ENCODE assay signal across 8 cellular contexts in genomic region chr17:28041844-28042656, GRCh38. TPM values are rescaled to one million over a fixed set of nuclear protein-coding genes. Genes with fewer than 3 reads are reported as not detected.
A peak's percentile ranks its signal among the peaks of the same experiment; 100 is the strongest.
DNase-seq lines count a peak whose midpoint lies in the region; ATAC-seq, FAIRE-seq and TF ChIP-seq lines count a peak whose summit lies in the region.

No MANE protein-coding gene starts in this region.

- no peak for DNase-seq in activated CD4-positive, CD25-positive, alpha-beta regulatory T cell treated with anti-CD3 and anti-CD28 coated beads, Interleukin-2, amount 50 U/mL, for 72 hours
- DNase-seq in HL-60 (ENCODE audit: low read depth in 1 of 2, low spot score in 1 of 2): peak in 1 of 2 experiments; percentile 6
- no peak for DNase-seq in body of pancreas
- no peak for DNase-seq in HepG2 (ENCODE audit: low spot score)
- no peak for DNase-seq in tibial nerve (ENCODE audit: low spot score in 2 of 2)
- DNase-seq in stimulated activated CD8-positive, alpha-beta memory T cell treated with anti-CD3 and anti-CD28 coated beads, Interleukin-4, amount 100 ng/mL, for 48 hours: no peak

- CTCF ChIA-PET in HepG2 (lab: Yijun Ruan, JAX; ENCODE audit: low intra/inter-chr PET ratio, low total read pairs): no interaction called here

- H3K79me2 ChIP-seq in HepG2 (ENCODE audit: insufficient read depth, low read length): peaks cover 41% of the 10 kb centered on the region

- peak overlapping the region; percentile 83 for H3K9ac ChIP-seq in HepG2 (ENCODE audit: insufficient read depth, low read depth, low read length)

- H3K27me3 ChIP-seq in HL-60 (ENCODE audit: insufficient read depth, poor library complexity, severe bottlenecking) (no peaks in the 10 kb centered on the region), body of pancreas (no peaks in the 10 kb centered on the region), HepG2 (ENCODE audit: control insufficient read depth in 1 of 2, insufficient read depth in 2 of 2, low read length in 2 of 2) (no peaks in the 10 kb centered on the region), tibial nerve (no peaks in the 10 kb centered on the region)

- no TSS peak for BruUV-seq in HepG2 (replicated peaks; lab: Mats Ljungman, UMichigan)

- intact Hi-C loops in body of pancreas (cut with DNase I) (no loop called here), HepG2 (cut with micrococcal nuclease; ENCODE audit: unreplicated experiment) (no loop called here)

- H4K20me1 ChIP-seq in HepG2 (ENCODE audit: insufficient read depth, low read length): no peaks in the 10 kb centered on the region

- in situ Hi-C loops in HepG2 (cut with HindIII; ENCODE audit: extremely low pct_ligation_motif_present, low pct_unique_long_range_greater_than_20kb): loop anchor here (25.0 kb wide), 2 partner anchors 95 to 270 kb away; partner anchors contain the start of gene TMEM97

- H3K4me3 ChIP-seq in HL-60 (replicated peaks; ENCODE audit: insufficient read depth, low read length): peak overlapping the region; percentile 83
- H3K4me3 ChIP-seq in body of pancreas: peak overlapping the region; percentile 90 to 99
- peak overlapping the region; percentile 84 to 89 (median 88) for H3K4me3 ChIP-seq in HepG2 (replicated peaks in 1 of 3; ENCODE audit: insufficient read depth in 1 of 3, low read depth in 2 of 3, low read length in 3 of 3)
- peak overlapping the region; percentile 65 to 94 (median 87) for H3K4me3 ChIP-seq in tibial nerve

- no peak for TF ChIP-seq EP300 in HepG2 (IDR thresholded peaks at IDR 0.05; ENCODE audit: low read depth in 2 of 2, low read length in 2 of 2)
- no peak for TF ChIP-seq EP300 in HepG2 (CRISPR knock-in tag; IDR thresholded peaks at IDR 0.05; ENCODE audit: borderline replicate concordance)
- no peak for TF ChIP-seq EP300 in tibial nerve (IDR thresholded peaks at IDR 0.05)

- peak overlapping the region; percentile 68 for H3K4me2 ChIP-seq in HepG2 (ENCODE audit: low read depth, low read length)

- POLR2A ChIA-PET in HepG2 (lab: Yijun Ruan, JAX): interaction anchor here (0.6 to 1.6 kb wide), 9 partner anchors 11 to 315 kb away, joined by 3 to 35 read pairs (median 7); partner anchors contain the start of genes IFT20, POLDIP2 and TNFAIP1

- peak overlapping the region; percentile 72 for H3K27ac ChIP-seq in HL-60 (replicated peaks)
- H3K27ac ChIP-seq in body of pancreas: peak overlapping the region; percentile 69 to 90 (median 86)
- peak overlapping the region; percentile 51 for H3K27ac ChIP-seq in HepG2 (ENCODE audit: extremely low read length, insufficient read depth, low read length)
- H3K27ac ChIP-seq in tibial nerve: peak overlapping the region; percentile 80 to 94 (median 88)

- FAIRE-seq in HepG2 (lab: Jason Lieb, UNC): no peak

- H3K9me3 ChIP-seq in body of pancreas (no peaks in the 10 kb centered on the region), HepG2 (ENCODE audit: low read length) (no peaks in the 10 kb centered on the region), tibial nerve (no peaks in the 10 kb centered on the region)

- H2AFZ ChIP-seq in HepG2 (ENCODE audit: low read length): no peak overlapping the region

- TF ChIP-seq RAD21 in HepG2 (CRISPR knock-in tag; IDR thresholded peaks at IDR 0.05): no peak

- TF ChIP-seq CTCF in HL-60 (IDR thresholded peaks at IDR 0.05; ENCODE audit: insufficient read depth, low read length): no peak
- no peak for TF ChIP-seq CTCF in body of pancreas (IDR thresholded peaks at IDR 0.05)
- no peak for TF ChIP-seq CTCF in HepG2 (CRISPR knock-in tag; IDR thresholded peaks at IDR 0.05)
- TF ChIP-seq CTCF in tibial nerve (IDR thresholded peaks at IDR 0.05): no peak

- 1% methylated on average over 21 to 29 of the region's 34 CpGs for WGBS in body of pancreas, 2 donors
- 6% methylated on average over 13 of the region's 34 CpGs for WGBS in HepG2 (ENCODE audit: low lambda C conversion rate)
- WGBS in tibial nerve, 2 donors: 1% methylated on average over 32 to 33 of the region's 34 CpGs

- H3K4me1 ChIP-seq in body of pancreas (peaks cover 45% of the 10 kb centered on the region), HepG2 (ENCODE audit: insufficient read depth, low read length) (peaks cover 54% of the 10 kb centered on the region), tibial nerve (peaks cover 0 to 43% (median 26%) of the 10 kb centered on the region in 4 donors)

- H3K36me3 ChIP-seq in body of pancreas (replicated peaks in 1 of 2; ENCODE audit: insufficient read depth in 1 of 2, low read depth in 2 of 2): no peaks in the 10 kb centered on the region
- no peaks in the 10 kb centered on the region for H3K36me3 ChIP-seq in HepG2 (replicated peaks in 1 of 2; ENCODE audit: control insufficient read depth in 1 of 2, insufficient read depth in 2 of 2, low read length in 2 of 2)
- no peaks in the 10 kb centered on the region for H3K36me3 ChIP-seq in tibial nerve

- peak in 1 of 3 donors; percentile 9 for TF ChIP-seq POLR2A in body of pancreas (IDR thresholded peaks at IDR 0.05)
- TF ChIP-seq POLR2A in HepG2 (IDR thresholded peaks at IDR 0.05; ENCODE audit: insufficient read depth in 1 of 2, low read depth in 2 of 2, low read length in 2 of 2): no peak
- no peak for TF ChIP-seq POLR2A in tibial nerve (IDR thresholded peaks at IDR 0.05)

- peak; percentile 4 to 7 for ATAC-seq in activated CD4-positive, CD25-positive, alpha-beta regulatory T cell treated with anti-CD3 and anti-CD28 coated beads, Interleukin-2, amount 50 U/mL, for 24 hours
- ATAC-seq in body of pancreas (no peak), HepG2 (peak; percentile 20), HG03469 (IDR thresholded peaks at IDR 0.05; ENCODE audit: unreplicated experiment) (no peak)

TF ChIP-seq in HepG2, 621 proteins besides CTCF, POLR2A, EP300 and RAD21 (continues in another document):
- TF ChIP-seq PHF5A (CRISPR knock-in tag; IDR thresholded peaks at IDR 0.05; ENCODE audit: low read depth, unreplicated experiment): no peak
- no peak for TF ChIP-seq ZNF496 (CRISPR knock-in tag; IDR thresholded peaks at IDR 0.05; ENCODE audit: insufficient replicate concordance)
- peak; percentile 2; the same call in 1 of the 2 replicates for TF ChIP-seq SAP130 (CRISPR knock-in tag; IDR thresholded peaks at IDR 0.05; ENCODE audit: low read depth)
- no peak for TF ChIP-seq ZSCAN30 (CRISPR knock-in tag; IDR thresholded peaks at IDR 0.05)
- TF ChIP-seq DMAP1 (CRISPR knock-in tag; IDR thresholded peaks at IDR 0.05): 0 out of 2 replicates have a peak, but pooled peaks have one; percentile 4
- TF ChIP-seq ARNT2 (CRISPR knock-in tag; IDR thresholded peaks at IDR 0.05; ENCODE audit: low read depth): no peak
- TF ChIP-seq, protein P1, sequence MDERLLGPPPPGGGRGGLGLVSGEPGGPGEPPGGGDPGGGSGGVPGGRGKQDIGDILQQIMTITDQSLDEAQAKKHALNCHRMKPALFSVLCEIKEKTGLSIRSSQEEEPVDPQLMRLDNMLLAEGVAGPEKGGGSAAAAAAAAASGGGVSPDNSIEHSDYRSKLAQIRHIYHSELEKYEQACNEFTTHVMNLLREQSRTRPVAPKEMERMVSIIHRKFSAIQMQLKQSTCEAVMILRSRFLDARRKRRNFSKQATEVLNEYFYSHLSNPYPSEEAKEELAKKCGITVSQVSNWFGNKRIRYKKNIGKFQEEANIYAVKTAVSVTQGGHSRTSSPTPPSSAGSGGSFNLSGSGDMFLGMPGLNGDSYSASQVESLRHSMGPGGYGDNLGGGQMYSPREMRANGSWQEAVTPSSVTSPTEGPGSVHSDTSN (CRISPR knock-in tag; IDR thresholded peaks at IDR 0.05): no peak
- no peak for TF ChIP-seq ZNF136 (CRISPR knock-in tag; IDR thresholded peaks at IDR 0.05; ENCODE audit: low read depth)
- no peak for TF ChIP-seq ZNF672 (CRISPR knock-in tag; IDR thresholded peaks at IDR 0.05)
- 0 out of 2 replicates have a peak, but pooled peaks have one; percentile 26 for TF ChIP-seq ZNF350 (CRISPR knock-in tag; IDR thresholded peaks at IDR 0.05; ENCODE audit: borderline replicate concordance, low read depth)
- TF ChIP-seq, protein P2, sequence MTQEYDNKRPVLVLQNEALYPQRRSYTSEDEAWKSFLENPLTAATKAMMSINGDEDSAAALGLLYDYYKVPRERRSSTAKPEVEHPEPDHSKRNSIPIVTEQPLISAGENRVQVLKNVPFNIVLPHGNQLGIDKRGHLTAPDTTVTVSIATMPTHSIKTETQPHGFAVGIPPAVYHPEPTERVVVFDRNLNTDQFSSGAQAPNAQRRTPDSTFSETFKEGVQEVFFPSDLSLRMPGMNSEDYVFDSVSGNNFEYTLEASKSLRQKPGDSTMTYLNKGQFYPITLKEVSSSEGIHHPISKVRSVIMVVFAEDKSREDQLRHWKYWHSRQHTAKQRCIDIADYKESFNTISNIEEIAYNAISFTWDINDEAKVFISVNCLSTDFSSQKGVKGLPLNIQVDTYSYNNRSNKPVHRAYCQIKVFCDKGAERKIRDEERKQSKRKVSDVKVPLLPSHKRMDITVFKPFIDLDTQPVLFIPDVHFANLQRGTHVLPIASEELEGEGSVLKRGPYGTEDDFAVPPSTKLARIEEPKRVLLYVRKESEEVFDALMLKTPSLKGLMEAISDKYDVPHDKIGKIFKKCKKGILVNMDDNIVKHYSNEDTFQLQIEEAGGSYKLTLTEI (CRISPR knock-in tag; conservative IDR thresholded peaks at IDR 0.05): no peak

RNA-seq across cellular contexts. Expression of gene NLK, which starts 0.4 kb away (rescaled TPM):
- 10 to 100 TPM; 15.5 to 30.1 TPM for total RNA-seq in body of pancreas
- total RNA-seq in HepG2 (2016; rRNA removed; fragmentation: Illumina TruSeq; extraction: Trizol): 13.2 and 13.4 TPM in 2 replicates
- total RNA-seq in HepG2 (2016; cell fraction: cytosol; rRNA removed; fragmentation: Illumina TruSeq; extraction: Trizol; ENCODE audit: low read depth): 7.4 and 9.4 TPM in 2 replicates
- total RNA-seq in HepG2 (2016; cell fraction: insoluble cytoplasmic fraction; rRNA removed; fragmentation: Illumina TruSeq; extraction: Trizol): 12.7 and 13.0 TPM in 2 replicates
- total RNA-seq in HepG2 (2016; cell fraction: membrane; rRNA removed; fragmentation: Illumina TruSeq; extraction: Trizol): 11.4 and 13.2 TPM in 2 replicates
- total RNA-seq in HepG2 (2016; cell fraction: nucleus; rRNA removed; fragmentation: Illumina TruSeq; extraction: Trizol): 16.5 and 19.7 TPM in 2 replicates
- 14.6 and 17.6 TPM in 2 replicates for polyA plus RNA-seq in HepG2 (2011; rRNA removed)
- 6.0 and 9.4 TPM in 2 replicates for polyA plus RNA-seq in HepG2 (2011; cell fraction: cytosol; rRNA removed)
- 10.5 and 11.7 TPM in 2 replicates for polyA plus RNA-seq in HepG2 (2011; cell fraction: nucleus; rRNA removed)
- polyA plus RNA-seq in HepG2 (2012): 6.7 and 7.4 TPM in 2 replicates
- 2.0 and 2.2 TPM in 2 replicates for polyA plus RNA-seq in HepG2 (2016; cell fraction: cytosol; fragmentation: Illumina TruSeq; extraction: Trizol; ENCODE audit: low read depth)
- polyA plus RNA-seq in HepG2 (2016; cell fraction: insoluble cytoplasmic fraction; fragmentation: Illumina TruSeq; extraction: Trizol; ENCODE audit: low read depth): 11.4 and 12.2 TPM in 2 replicates
- polyA plus RNA-seq in HepG2 (2016; cell fraction: membrane; fragmentation: Illumina TruSeq; extraction: Trizol; ENCODE audit: low read depth): 7.8 and 9.4 TPM in 2 replicates
- polyA plus RNA-seq in HepG2 (2016; cell fraction: nucleus; fragmentation: Illumina TruSeq; extraction: Trizol; ENCODE audit: insufficient read depth, low read depth): 14.4 and 16.1 TPM in 2 replicates
- 44.7 and 70.6 TPM in 2 replicates for polyA minus RNA-seq in HepG2 (2011; rRNA and poly(A)+ RNA removed; ENCODE audit: low replicate concordance)
- polyA minus RNA-seq in HepG2 (2011; cell fraction: cytosol; rRNA and poly(A)+ RNA removed): 9.5 and 12.5 TPM in 2 replicates
- 49.2 and 50.1 TPM in 2 replicates for polyA minus RNA-seq in HepG2 (2011; cell fraction: nucleus; rRNA and poly(A)+ RNA removed)
- 10 to 100 TPM; 24.7 to 37.5 (median 32.4) TPM for total RNA-seq in tibial nerve

Comparison
In these comparisons a context has a peak if more than half of its experiments do, and no peak if none do; other contexts are left out.
1. ATAC-seq: peak in activated CD4-positive, CD25-positive, alpha-beta regulatory T cell treated with anti-CD3 and anti-CD28 coated beads, Interleukin-2, amount 50 U/mL, for 24 hours (2 of 2) and HepG2 (single experiment); none in body of pancreas (single experiment) and HG03469 (single experiment).
2. Peak in every context shown above with its lines, with median percentiles within 50 percentile points of each other: H3K27ac ChIP-seq and H3K4me3 ChIP-seq.